ENCODE assay signal across 29 cellular contexts in the genomic region with DNA sequence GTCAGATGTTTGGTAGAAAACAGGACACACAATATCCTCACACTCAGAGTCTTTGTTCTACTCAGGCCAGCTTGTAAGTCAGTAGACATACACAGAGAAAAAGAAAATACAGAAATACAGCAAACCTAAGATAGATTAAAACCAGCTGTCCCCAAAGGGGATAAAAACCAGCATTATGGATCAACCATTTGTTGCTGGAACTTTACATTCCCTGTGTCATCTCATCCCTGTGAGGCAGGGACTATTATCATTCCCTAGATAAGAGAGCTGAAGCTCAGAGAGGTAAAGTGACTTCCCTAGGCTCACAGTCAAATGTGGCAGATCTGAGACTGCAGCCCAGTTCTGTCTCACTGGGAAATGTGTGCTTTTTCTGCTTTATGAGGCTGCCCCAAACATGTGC.
"Had no signal": no experiment of that assay in that cellular context is flagged by ENCODE, and none has a peak within 500 bp of the region (broad histone marks: within the 10 kb centered on the region; RNA-seq: fewer than 3 reads in every experiment).

No MANE protein-coding gene starts in this region.

- H3K27ac ChIP-seq: neural progenitor cell, ovary, parathyroid adenoma, psoas muscle, skin epidermis, spleen, suprapubic skin, thoracic aorta, thyroid gland, tibial nerve, upper lobe of left lung, vagina had no signal

- H3K4me2 ChIP-seq: neural progenitor cell, smooth muscle cell had no signal

- ATAC-seq: natural killer cell; psoas muscle; right cardiac atrium; sciatic nerve; stimulated activated memory B cell treated with anti-CD40 and anti-IgM and Interleukin-4, amounts not matched to agents 10 μg/mL and 1 μg/mL and 100 μg/mL, for 72 hours; stimulated activated naive CD8-positive, alpha-beta T cell treated with anti-CD3 and anti-CD28 coated beads, Interleukin-15, amount 100 ng/mL, for 72 hours; stimulated activated naive CD8-positive, alpha-beta T cell treated with anti-CD3 and anti-CD28 coated beads, Interleukin-15, Interleukin-2, amounts not matched to agents 100 U/mL and 50 U/mL, for 24 hours had no signal

- H3K4me1 ChIP-seq: neural progenitor cell, parathyroid adenoma, psoas muscle, suprapubic skin, thyroid gland, tibial nerve, upper lobe of left lung, vagina had no signal

- H3K79me2 ChIP-seq: parathyroid adenoma had no signal

- H3K4me3 ChIP-seq: neural progenitor cell, ovary, psoas muscle, skin epidermis, smooth muscle cell, spleen, suprapubic skin, thoracic aorta, thyroid gland, tibial nerve, upper lobe of left lung, vagina had no signal

- H3K27me3 ChIP-seq: ovary, thyroid gland, tibial nerve, upper lobe of left lung, vagina had no signal

- DNase-seq: natural killer cell; occipital lobe; ovary; posterior cingulate gyrus; psoas muscle; right cardiac atrium; spleen; stimulated activated CD4-positive, alpha-beta T cell treated with anti-CD3 and anti-CD28 coated beads, Interleukin-12 subunit alpha, Interleukin-12 subunit beta, amount 100 ng/mL, for 4 hours; stimulated activated CD4-positive, alpha-beta T cell treated with anti-CD3 and anti-CD28 coated beads, Interleukin-1b, Interleukin-23, amount 100 ng/mL, for 48 hours; stimulated activated CD4-positive, alpha-beta T cell treated with anti-CD3 and anti-CD28 coated beads, Interleukin-4, amount 100 ng/mL, for 1 hour; stimulated activated CD4-positive, alpha-beta T cell treated with anti-CD3 and anti-CD28 coated beads, Interleukin-4, amount 100 ng/mL, for 4 hours; stimulated activated CD8-positive, alpha-beta memory T cell treated with anti-CD3 and anti-CD28 coated beads, Interleukin-4, amount 100 ng/mL, for 48 hours; stimulated activated naive CD4-positive, alpha-beta T cell; stimulated activated naive CD8-positive, alpha-beta T cell treated with anti-CD3 and anti-CD28 coated beads, Interleukin-15, amount 100 ng/mL, for 72 hours; stimulated activated naive CD8-positive, alpha-beta T cell treated with anti-CD3 and anti-CD28 coated beads, Interleukin-15, Interleukin-2, amounts not matched to agents 100 U/mL and 50 U/mL, for 24 hours; substantia nigra; thyroid gland; trophoblast cell; upper lobe of left lung had no signal

- H3K9me3 ChIP-seq: ovary, psoas muscle, suprapubic skin, thoracic aorta, thyroid gland, vagina had no signal

- H3K36me3 ChIP-seq: neural progenitor cell, ovary, spleen, suprapubic skin, thoracic aorta, thyroid gland, tibial nerve, upper lobe of left lung, vagina had no signal

- H3K9ac ChIP-seq: neural progenitor cell, parathyroid adenoma had no signal
